13 cellular contexts compared by ENCODE assay signal in genomic region chr7:88072715-88073055, GRCh38.
DNase-seq lines count a peak whose midpoint lies in the region; ATAC-seq, FAIRE-seq and TF ChIP-seq lines count a peak whose summit lies in the region.
"Had no signal": no experiment of that assay in that cellular context is flagged by ENCODE, and none has a peak within 500 bp of the region (broad histone marks: within the 10 kb centered on the region; RNA-seq: fewer than 3 reads in every experiment).

No MANE protein-coding gene starts in this region.

- H3K4me1 ChIP-seq in CD8-positive, alpha-beta memory T cell (ENCODE audit: insufficient read depth, low read length) = no peaks in the 10 kb centered on the region
- no peaks in the 10 kb centered on the region for H3K4me1 ChIP-seq in breast epithelium
- H3K4me1 ChIP-seq: Caco-2, left lung had no signal

- no peaks in the 10 kb centered on the region for H3K9me3 ChIP-seq in CD8-positive, alpha-beta memory T cell (ENCODE audit: low read length)
- H3K9me3 ChIP-seq in breast epithelium = peaks cover 0 to 8% of the 10 kb centered on the region in 2 donors
- H3K9me3 ChIP-seq: Caco-2 had no signal

- peaks cover 1 to 7% (median 5%) of the 10 kb centered on the region in 3 donors for H3K4me1 Mint-ChIP-seq in CD8-positive, alpha-beta memory T cell

- intact Hi-C loops in breast epithelium (cut with DNase I; ENCODE audit: low total_unique reads) = no loop called here

- CTCF ChIA-PET in CD8-positive, alpha-beta memory T cell (lab: Charles Lee) = no interaction called here

- H3K27me3 Mint-ChIP-seq in CD8-positive, alpha-beta memory T cell = no peaks in the 10 kb centered on the region

- TF ChIP-seq CTCF in breast epithelium (IDR thresholded peaks at IDR 0.05) = no peak

- no peak overlapping the region for H3K27ac ChIP-seq in CD8-positive, alpha-beta memory T cell (ENCODE audit: low read depth, low read length)
- H3K27ac ChIP-seq in breast epithelium = no peak overlapping the region
- H3K27ac ChIP-seq: brain microvascular endothelial cell, left lung had no signal

- peaks cover 0 to 5% (median 0%) of the 10 kb centered on the region in 5 donors for H3K9me3 Mint-ChIP-seq in CD8-positive, alpha-beta memory T cell

- no peak for TF ChIP-seq POLR2A in GM12892 (IDR thresholded peaks at IDR 0.05; ENCODE audit: low read depth, low read length)
- TF ChIP-seq POLR2A in breast epithelium (IDR thresholded peaks at IDR 0.05) = no peak

- FAIRE-seq in GM12892 (lab: Jason Lieb, UNC) = peak; percentile 73

- no peak overlapping the region for H3K4me3 ChIP-seq in CD8-positive, alpha-beta memory T cell (ENCODE audit: low read length)
- H3K4me3 ChIP-seq in breast epithelium = no peak overlapping the region
- H3K4me3 ChIP-seq: left lung had no signal

- DNase-seq in GM12892 (ENCODE audit: insufficient read length) = no peak
- DNase-seq in mesenteric fat pad (ENCODE audit: low spot score) = no peak
- DNase-seq in CD8-positive, alpha-beta memory T cell = no peak
- no peak for DNase-seq in breast epithelium (ENCODE audit: low spot score in 2 of 2)
- DNase-seq: activated naive CD4-positive, alpha-beta T cell; brain microvascular endothelial cell; Caco-2; left lung; naive thymus-derived CD4-positive, alpha-beta T cell had no signal

- H3K36me3 ChIP-seq in CD8-positive, alpha-beta memory T cell (ENCODE audit: insufficient read depth, low read length) = no peaks in the 10 kb centered on the region
- H3K36me3 ChIP-seq in breast epithelium = no peaks in the 10 kb centered on the region
- H3K36me3 ChIP-seq: brain microvascular endothelial cell, left lung had no signal

- no peaks in the 10 kb centered on the region for H3K27me3 ChIP-seq in CD8-positive, alpha-beta memory T cell (ENCODE audit: insufficient read depth, low read length, poor library complexity, severe bottlenecking)
- no peaks in the 10 kb centered on the region for H3K27me3 ChIP-seq in breast epithelium
- H3K27me3 ChIP-seq: brain microvascular endothelial cell, left lung had no signal

- ATAC-seq in GM19328 (IDR thresholded peaks at IDR 0.05; ENCODE audit: unreplicated experiment) = peak; percentile 32
- ATAC-seq in HG02623 (IDR thresholded peaks at IDR 0.05; ENCODE audit: unreplicated experiment) = peak; percentile 31
- ATAC-seq in HG03354 (IDR thresholded peaks at IDR 0.05; ENCODE audit: poor library complexity, severe bottlenecking, unreplicated experiment) = peak; percentile 35
- no peak for ATAC-seq in GM19463 (IDR thresholded peaks at IDR 0.05; ENCODE audit: unreplicated experiment)
- ATAC-seq: left lung; naive thymus-derived CD4-positive, alpha-beta T cell had no signal

- POLR2A ChIA-PET in CD8-positive, alpha-beta memory T cell (lab: Charles Lee) = no interaction called here

- H3K36me3 Mint-ChIP-seq in CD8-positive, alpha-beta memory T cell = peaks cover 3 to 34% (median 11%) of the 10 kb centered on the region in 3 donors

- H3K27ac Mint-ChIP-seq in CD8-positive, alpha-beta memory T cell = no peak overlapping the region
- H3K27ac Mint-ChIP-seq: naive thymus-derived CD4-positive, alpha-beta T cell had no signal

- peak overlapping the region in 1 of 7 donors; percentile 33 for H3K4me3 Mint-ChIP-seq in CD8-positive, alpha-beta memory T cell
- H3K4me3 Mint-ChIP-seq: naive thymus-derived CD4-positive, alpha-beta T cell had no signal
